ENCODE assay signal across 8 cellular contexts in the genomic region with DNA sequence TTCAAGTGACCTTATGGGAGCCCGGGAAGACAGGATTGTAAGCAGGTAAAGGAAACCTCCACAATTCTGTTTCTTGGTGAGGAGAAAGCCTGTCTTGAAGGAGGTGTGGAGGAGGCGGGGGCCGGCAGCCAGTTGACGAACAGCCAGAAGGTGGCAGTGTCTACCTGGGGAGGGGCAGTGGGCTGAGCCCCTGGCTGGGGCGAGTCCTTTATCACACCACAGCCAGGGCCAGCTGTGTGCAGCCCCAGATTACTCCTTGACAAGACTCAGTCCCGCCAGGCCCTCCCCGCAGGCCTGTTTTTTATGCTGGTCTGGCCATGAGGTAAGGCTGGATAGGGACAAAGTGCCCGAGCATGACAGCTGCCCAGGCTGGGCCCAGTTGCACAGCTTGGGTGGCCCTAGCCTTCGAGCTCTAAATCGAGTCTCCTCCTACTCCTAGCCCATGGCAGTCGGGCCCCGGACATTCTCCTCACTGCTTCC. TPM values are rescaled to one million over a fixed set of nuclear protein-coding genes. Genes with fewer than 3 reads are reported as not detected.
DNase-seq lines count a peak whose midpoint lies in the region; ATAC-seq and TF ChIP-seq lines count a peak whose summit lies in the region.

No MANE protein-coding gene starts in this region.

- peak overlapping the region in 1 of 2 donors; percentile 24 for H3K9ac ChIP-seq in colonic mucosa (ENCODE audit: low read depth in 2 of 2, low read length in 2 of 2)

- ATAC-seq in GM21825 (IDR thresholded peaks at IDR 0.05; ENCODE audit: unreplicated experiment): peak; percentile 64

- peak; percentile 75 for DNase-seq in COLO668 (lab: John Stamatoyannopoulos, UW; ENCODE audit: unreplicated experiment)
- peak; percentile 21 for DNase-seq in NCI-H226
- peak; percentile 70 for DNase-seq in activated CD4-positive, CD25-positive, alpha-beta regulatory T cell treated with anti-CD3 and anti-CD28 coated beads, Interleukin-2, amount 50 U/mL, for 72 hours
- peak; percentile 86 for DNase-seq in colonic mucosa
- peak; percentile 14 for DNase-seq in medulla oblongata (ENCODE audit: extremely low spot score)
- peak; percentile 47 for DNase-seq in stimulated activated CD8-positive, alpha-beta memory T cell treated with anti-CD3 and anti-CD28 coated beads, Interleukin-4, amount 100 ng/mL, for 24 hours (ENCODE audit: low read depth)
- no peak for DNase-seq in GOT3 (lab: John Stamatoyannopoulos, UW)

- no peaks in the 10 kb centered on the region for H3K36me3 ChIP-seq in colonic mucosa

- H3K27me3 ChIP-seq in colonic mucosa: no peaks in the 10 kb centered on the region

- peaks cover 7% of the 10 kb centered on the region for H3K4me1 ChIP-seq in colonic mucosa

- no peaks in the 10 kb centered on the region for H3K9me3 ChIP-seq in colonic mucosa

- TF ChIP-seq CTCF in colonic mucosa (IDR thresholded peaks at IDR 0.05): peak; percentile 82

- no peak overlapping the region for H3K27ac ChIP-seq in colonic mucosa

- intact Hi-C loops in colonic mucosa (cut with DNase I): loop anchor here (5.0 kb wide), 1 partner anchor 79 kb away; no protein-coding TSS in a partner anchor

- no peak overlapping the region for H3K4me3 ChIP-seq in colonic mucosa

RNA-seq across cellular contexts. Expression of gene IDH2, which starts 40.9 kb away (rescaled TPM):
- 100 to 1,000 TPM; 201 to 286 TPM for total RNA-seq in colonic mucosa

RNA-seq across cellular contexts. Expression of gene SEMA4B, which starts 57.9 kb away (rescaled TPM):
- 100 to 1,000 TPM; 102 to 141 TPM for total RNA-seq in colonic mucosa
